ENCODE assay signal across 20 cellular contexts in genomic region chr5:29229461-29229860, GRCh38.
DNase-seq lines count a peak whose midpoint lies in the region; ATAC-seq, FAIRE-seq and TF ChIP-seq lines count a peak whose summit lies in the region.
"Had no signal": no experiment of that assay in that cellular context is flagged by ENCODE, and none has a peak within 500 bp of the region (broad histone marks: within the 10 kb centered on the region; RNA-seq: fewer than 3 reads in every experiment).

No MANE protein-coding gene starts in this region.

- DNase-seq in D721Med (ENCODE audit: insufficient read length, low spot score) = no peak
- peak; percentile 64 for DNase-seq in NCI-H82 (lab: John Stamatoyannopoulos, UW)
- peak; percentile 6 for DNase-seq in OCI-M1 (lab: John Stamatoyannopoulos, UW)
- DNase-seq in retinal pigment epithelial cell (ENCODE audit: low read depth) = peak; percentile 100
- no peak for DNase-seq in kidney tubule cell (ENCODE audit: low spot score)
- DNase-seq in activated naive CD4-positive, alpha-beta T cell treated with Interleukin-2 at 50 U/mL for 16 hours = no peak
- DNase-seq: 8988T; C1 segment of cervical spinal cord; Calu3; CD4-positive, alpha-beta memory T cell; COR-L47; DMS153; DND-41; GM23248; H7; HCEC 1CT had no signal

- ATAC-seq in HG03571 (IDR thresholded peaks at IDR 0.05; ENCODE audit: unreplicated experiment) = no peak

- FAIRE-seq in D721Med (lab: Jason Lieb, UNC) = peak; percentile 96
- FAIRE-seq: GM12892, GM19239, H1 had no signal

- TF ChIP-seq CTCF in D721Med (IDR thresholded peaks at IDR 0.05; ENCODE audit: insufficient read depth, missing control alignments) (no peak), retinal pigment epithelial cell (conservative IDR thresholded peaks at IDR 0.05; ENCODE audit: low read depth, low read length) (no peak)

- H3K4me3 ChIP-seq in retinal pigment epithelial cell (ENCODE audit: low read length) = no peak overlapping the region
- H3K4me3 ChIP-seq: GM23248 had no signal

Comparison
In these comparisons a context has a peak if more than half of its experiments do, and no peak if none do; other contexts are left out.
1. DNase-seq: peak in NCI-H82 (single experiment), OCI-M1 (single experiment) and retinal pigment epithelial cell (single experiment); none in D721Med (single experiment), kidney tubule cell (single experiment) and activated naive CD4-positive, alpha-beta T cell treated with Interleukin-2 at 50 U/mL for 16 hours (single experiment).